In genomic region chr15:48680841-48681240, GRCh38 we compare ENCODE assay signal across 18 cellular contexts. TPM values are rescaled to one million over a fixed set of nuclear protein-coding genes. Genes with fewer than 3 reads are reported as not detected.
DNase-seq lines count a peak whose midpoint lies in the region; ATAC-seq, FAIRE-seq and TF ChIP-seq lines count a peak whose summit lies in the region.
"Had no signal": no experiment of that assay in that cellular context is flagged by ENCODE, and none has a peak within 500 bp of the region (broad histone marks: within the 10 kb centered on the region; RNA-seq: fewer than 3 reads in every experiment).

No MANE protein-coding gene starts in this region.

- DNase-seq in AG09309 (ENCODE audit: low read depth) (peak; percentile 70), NCI-H226 (peak; percentile 95), K562 (ENCODE audit: extremely low read depth in 1 of 4, low spot score in 3 of 4) (no peak), glomerular visceral epithelial cell (ENCODE audit: extremely low spot score) (peak; percentile 29), lower lobe of right lung (no peak), right lobe of liver (no peak)
- DNase-seq: activated CD8-positive, alpha-beta memory T cell treated with anti-CD3 and anti-CD28 coated beads, Interleukin-2, amount 50 U/mL, for 4 hours; activated naive CD4-positive, alpha-beta T cell treated with anti-CD3 and anti-CD28 coated beads, Interleukin-2, amount 50 U/mL, for 16 hours; Calu3; H7; NCI-H524 treated with DMSO at 0.1 percent for 48 hours; nephron progenitor cell; stimulated activated naive CD8-positive, alpha-beta T cell treated with anti-CD3 and anti-CD28 coated beads, Interleukin-15, Interleukin-2, amounts not matched to agents 100 U/mL and 50 U/mL, for 24 hours; T-helper 1 cell; uterus had no signal

- no peak overlapping the region for H2AFZ ChIP-seq in K562 (ENCODE audit: low read depth, low read length)

- H3K27me3 ChIP-seq in K562 (ENCODE audit: control insufficient read depth in 2 of 2, insufficient read depth in 2 of 2, low read length in 2 of 2) (no peaks in the 10 kb centered on the region), lower lobe of right lung (ENCODE audit: low read depth) (no peaks in the 10 kb centered on the region), right lobe of liver (no peaks in the 10 kb centered on the region)
- H3K27me3 ChIP-seq: uterus had no signal

- H3K9me3 ChIP-seq in K562 (replicated peaks; ENCODE audit: control insufficient read depth, insufficient read depth, low read depth, low read length) (no peaks in the 10 kb centered on the region), lower lobe of right lung (no peaks in the 10 kb centered on the region), right lobe of liver (no peaks in the 10 kb centered on the region)
- H3K9me3 ChIP-seq: uterus had no signal

- no peak overlapping the region for H3K9ac ChIP-seq in K562 (ENCODE audit: insufficient read depth in 1 of 2, low read depth in 2 of 2, low read length in 2 of 2)

- TF ChIP-seq RAD21 in K562 (CRISPR knock-in tag; conservative IDR thresholded peaks at IDR 0.05 in 1 of 2, IDR thresholded peaks at IDR 0.05 in 1 of 2), result no peak

- no peaks in the 10 kb centered on the region for H3K9me1 ChIP-seq in K562 (ENCODE audit: control insufficient read depth, insufficient read depth, low read length)

- H3K27ac ChIP-seq in K562 (ENCODE audit: extremely low read depth, low read depth, low read length) (no peak overlapping the region), lower lobe of right lung (no peak overlapping the region), right lobe of liver (no peak overlapping the region)
- H3K27ac ChIP-seq: uterus had no signal

- 29% methylated on average over 1 of the region's 1 CpG for WGBS in K562 (ENCODE audit: insufficient coverage, low coverage, missing lambda C conversion rate)
- 100% methylated on average over 1 of the region's 1 CpG for WGBS in right lobe of liver (ENCODE audit: insufficient coverage, low coverage, low lambda C conversion rate, missing lambda C conversion rate)

- no peak for TF ChIP-seq EP300 in K562 (IDR thresholded peaks at IDR 0.05; ENCODE audit: low read length)

- H3K4me2 ChIP-seq in K562 (ENCODE audit: insufficient read depth, low read length), result no peak overlapping the region

- intact Hi-C loops in K562 (cut with micrococcal nuclease) (no loop called here), lower lobe of right lung (cut with DNase I) (no loop called here), right lobe of liver (cut with DNase I) (no loop called here)

- ATAC-seq in K562 (no peak), lower lobe of right lung (no peak), GM21786 (IDR thresholded peaks at IDR 0.05; ENCODE audit: unreplicated experiment) (no peak), right lobe of liver (no peak), HG02884 (IDR thresholded peaks at IDR 0.05; ENCODE audit: unreplicated experiment) (no peak)
- ATAC-seq: sciatic nerve; stimulated activated naive CD8-positive, alpha-beta T cell treated with anti-CD3 and anti-CD28 coated beads, Interleukin-15, Interleukin-2, amounts not matched to agents 100 U/mL and 50 U/mL, for 24 hours had no signal

- H3K4me3 ChIP-seq in AG09309 (ENCODE audit: control insufficient read depth, low read depth, low read length) (no peak overlapping the region), K562 (no peak overlapping the region), lower lobe of right lung (no peak overlapping the region), right lobe of liver (no peak overlapping the region)
- H3K4me3 ChIP-seq: uterus had no signal

- no peaks in the 10 kb centered on the region; a peak in 1 of 5 replicates for H3K4me1 ChIP-seq in K562 (replicated peaks in 1 of 2; ENCODE audit: control insufficient read depth in 2 of 2, insufficient read depth in 2 of 2, low read length in 2 of 2)
- no peaks in the 10 kb centered on the region for H3K4me1 ChIP-seq in lower lobe of right lung
- H3K4me1 ChIP-seq in right lobe of liver, result no peaks in the 10 kb centered on the region
- H3K4me1 ChIP-seq: uterus had no signal

- BruUV-seq in K562 (replicated peaks; lab: Mats Ljungman, UMichigan), result no TSS peak

- no peaks in the 10 kb centered on the region for H4K20me1 ChIP-seq in K562 (replicated peaks; ENCODE audit: control insufficient read depth, insufficient read depth, low read length)

- POLR2A ChIA-PET in K562 (lab: Yijun Ruan, JAX), result interaction anchor here (0.5 to 1.5 kb wide), 2 partner anchors 13 to 1744 kb away, joined by 3 to 6 read pairs; no protein-coding TSS in a partner anchor

- no peak for TF ChIP-seq CTCF in AG09309 (IDR thresholded peaks at IDR 0.05; ENCODE audit: control insufficient read depth, insufficient read depth, low read depth, low read length, missing control alignments)
- no peak for TF ChIP-seq CTCF in K562 (IDR thresholded peaks at IDR 0.05 in 2 of 3, conservative IDR thresholded peaks at IDR 0.05 in 1 of 3; ENCODE audit: insufficient read depth in 2 of 3, low read depth in 1 of 3, low read length in 3 of 3)
- TF ChIP-seq CTCF in lower lobe of right lung (IDR thresholded peaks at IDR 0.05), result no peak
- TF ChIP-seq CTCF in right lobe of liver (IDR thresholded peaks at IDR 0.05), result no peak

- TF ChIP-seq POLR2A in K562 (conservative IDR thresholded peaks at IDR 0.05) (no peak), right lobe of liver (IDR thresholded peaks at IDR 0.05) (no peak)

- CTCF ChIA-PET in K562 (lab: Yijun Ruan, JAX; ENCODE audit: low intra/inter-chr PET ratio), result no interaction called here

- FAIRE-seq in K562 (lab: Jason Lieb, UNC), result no peak

- H3K79me2 ChIP-seq in K562 (ENCODE audit: control insufficient read depth, insufficient read depth, low read length), result no peaks in the 10 kb centered on the region

- no peaks in the 10 kb centered on the region for H3K36me3 ChIP-seq in K562 (ENCODE audit: control insufficient read depth, insufficient read depth, low read length)
- no peaks in the 10 kb centered on the region for H3K36me3 ChIP-seq in lower lobe of right lung
- no peaks in the 10 kb centered on the region for H3K36me3 ChIP-seq in right lobe of liver
- H3K36me3 ChIP-seq: uterus had no signal

- in situ Hi-C loops in K562 (cut with MboI), result no loop called here

TF ChIP-seq in K562, 482 proteins besides CTCF, POLR2A, EP300 and RAD21:
- 0 out of 2 replicates have a peak, but pooled peaks have one; percentile 18 for TF ChIP-seq FOSL1 (tag; conservative IDR thresholded peaks at IDR 0.05)
- no peak for TF ChIP-seq ZNF511 (CRISPR knock-in tag; IDR thresholded peaks at IDR 0.05)
TF ChIP-seq in K562: peak in this region for 1.

RNA-seq across cellular contexts. Expression of gene FBN1, which starts 35.3 kb away (rescaled TPM):
- total RNA-seq in K562 (2011; cell fraction: chromatin; rRNA removed; ENCODE audit: low replicate concordance), result 1.00 and 3.4 TPM in 2 replicates
- 0.50 and 0.79 TPM in 2 replicates for total RNA-seq in K562 (2011; cell fraction: nucleolus; rRNA removed)
- 1.3 and 2.4 TPM in 2 replicates for total RNA-seq in K562 (2011; cell fraction: nucleoplasm; rRNA removed)
- total RNA-seq in K562 (2014; rRNA removed) (0.41 TPM in 2 replicates), K562 (2014; rRNA removed; fragmentation: Illumina TruSeq; extraction: Trizol) (0.89 and 1.2 TPM in 2 replicates), K562 (2015; rRNA removed; fragmentation: Illumina TruSeq; extraction: Trizol) (0.83 and 1.1 TPM in 2 replicates), K562 (2021) (0.86 and 1.0 TPM in 2 replicates), lower lobe of right lung (75.3 TPM), right lobe of liver (10 to 100 TPM in 2 of 6 experiments, 1 to 10 TPM in 4; 1.7 to 12.0 (median 8.7) TPM)
- polyA plus RNA-seq in K562 (2011; rRNA removed) (0.31 and 0.77 TPM in 2 replicates), K562 (2014; fragmentation: Illumina TruSeq; extraction: Trizol) (0.48 and 0.76 TPM in 2 replicates), K562 (2014; fragmentation: Nextera tagmentation; extraction: Ambion mirVana) (under 1 TPM; 0.15 to 0.32 TPM), K562 (2014; rRNA removed) (0.60 and 1.0 TPM in 2 replicates)
- polyA plus RNA-seq in K562 (2011; cell fraction: cytosol; rRNA removed), result 0.12 and 0.59 TPM in 2 replicates
- 0.98 and 2.2 TPM in 2 replicates for polyA plus RNA-seq in K562 (2011; cell fraction: nucleus; rRNA removed)
- polyA plus RNA-seq in K562 (2012), result 0.27 and 0.32 TPM in 2 replicates
- 1.5 and 2.1 TPM in 2 replicates for polyA minus RNA-seq in K562 (2011; rRNA and poly(A)+ RNA removed)
- polyA minus RNA-seq in K562 (2011; cell fraction: cytosol; rRNA and poly(A)+ RNA removed), result 0.18 and 0.29 TPM in 2 replicates
- polyA minus RNA-seq in K562 (2011; cell fraction: nucleus; rRNA and poly(A)+ RNA removed), result 1.5 and 4.7 TPM in 2 replicates

Comparison
In these comparisons a context has a peak if more than half of its experiments do, and no peak if none do; other contexts are left out.
1. DNase-seq: peak in AG09309 (single experiment), NCI-H226 (single experiment) and glomerular visceral epithelial cell (single experiment); none in K562 (0 of 4), lower lobe of right lung (single experiment) and right lobe of liver (0 of 3).